In genomic region chr11:116693206-116694016, GRCh38 we compare ENCODE assay signal across 19 cellular contexts.
DNase-seq lines count a peak whose midpoint lies in the region; TF ChIP-seq lines count a peak whose summit lies in the region.
"Had no signal": no experiment of that assay in that cellular context is flagged by ENCODE, and none has a peak within 500 bp of the region (broad histone marks: within the 10 kb centered on the region; RNA-seq: fewer than 3 reads in every experiment).

No MANE protein-coding gene starts in this region.

- BruUV-seq in Calu3 (replicated peaks; lab: Mats Ljungman, UMichigan): no TSS peak

- CTCF ChIA-PET in Calu3 (lab: Charles Lee): no interaction called here

- peaks cover 52% of the 10 kb centered on the region for H3K27me3 Mint-ChIP-seq in Calu3 (ENCODE audit: unreplicated experiment)
- H3K27me3 Mint-ChIP-seq: activated CD8-positive, alpha-beta T cell treated with anti-CD3 and anti-CD28 coated beads for 36 hours; stimulated activated naive CD8-positive, alpha-beta T cell treated with anti-CD3 and anti-CD28 coated beads, Interleukin-15, amount 100 ng/mL, for 72 hours had no signal

- H3K9me3 Mint-ChIP-seq in Calu3 (ENCODE audit: low read depth, unreplicated experiment): no peaks in the 10 kb centered on the region
- H3K9me3 Mint-ChIP-seq: activated CD8-positive, alpha-beta T cell treated with anti-CD3 and anti-CD28 coated beads for 36 hours; GM23338; nephron progenitor cell; stimulated activated naive CD8-positive, alpha-beta T cell treated with anti-CD3 and anti-CD28 coated beads, Interleukin-15, amount 100 ng/mL, for 72 hours had no signal

- no peak overlapping the region for H3K27ac Mint-ChIP-seq in Calu3 (ENCODE audit: unreplicated experiment)
- H3K27ac Mint-ChIP-seq: activated CD8-positive, alpha-beta T cell treated with anti-CD3 and anti-CD28 coated beads for 36 hours; GM23338; nephron progenitor cell; stimulated activated naive CD8-positive, alpha-beta T cell treated with anti-CD3 and anti-CD28 coated beads, Interleukin-15, amount 100 ng/mL, for 72 hours had no signal

- DNase-seq in Calu3 (peak; percentile 39), RPMI8226 (peak; percentile 66), fibroblast of the aortic adventitia (ENCODE audit: low read depth) (peak; percentile 8), posterior vena cava (ENCODE audit: low spot score) (peak; percentile 56), HuH-7 (ENCODE audit: low spot score) (no peak), NCI-H2171 treated with DMSO at 0.1 percent for 48 hours (lab: John Stamatoyannopoulos, UW) (no peak)
- DNase-seq in activated effector memory CD4-positive, alpha-beta T cell treated with anti-CD3 and anti-CD28 coated beads, Interleukin-2, amount 50 U/mL, for 16 hours: no peak
- DNase-seq: activated CD8-positive, alpha-beta T cell treated with anti-CD3 and anti-CD28 coated beads for 36 hours; activated effector memory CD4-positive, alpha-beta T cell treated with Interleukin-2 at 50 U/mL for 16 hours; amygdala; GF-D8; NCI-H1417; NCI-H510A; nephron progenitor cell; OCI-M1; retina; stimulated activated naive CD8-positive, alpha-beta T cell treated with anti-CD3 and anti-CD28 coated beads, Interleukin-15, amount 100 ng/mL, for 72 hours; SW 1271 had no signal

- intact Hi-C loops in Calu3 (cut with micrococcal nuclease; ENCODE audit: unreplicated experiment): loop anchor here (5.0 kb wide), 2 partner anchors 186 to 1356 kb away; no protein-coding TSS in a partner anchor
- intact Hi-C loops in posterior vena cava (cut with DNase I): loop anchor here in 1 of 2 donors (10.0 kb wide), 1 partner anchor 1369 kb away; no protein-coding TSS in a partner anchor

- H3K36me3 Mint-ChIP-seq in Calu3 (ENCODE audit: insufficient read depth, unreplicated experiment): no peaks in the 10 kb centered on the region

- no peak overlapping the region for H3K4me3 ChIP-seq in fibroblast of the aortic adventitia (ENCODE audit: low read depth, low read length)
- H3K4me3 ChIP-seq: GM23338 had no signal

- H3K4me3 Mint-ChIP-seq in Calu3 (ENCODE audit: low read depth, unreplicated experiment): no peak overlapping the region
- H3K4me3 Mint-ChIP-seq: activated CD8-positive, alpha-beta T cell treated with anti-CD3 and anti-CD28 coated beads for 36 hours; GM23338; nephron progenitor cell; stimulated activated naive CD8-positive, alpha-beta T cell treated with anti-CD3 and anti-CD28 coated beads, Interleukin-15, amount 100 ng/mL, for 72 hours had no signal

- TF ChIP-seq CTCF in Calu3 (IDR thresholded peaks at IDR 0.05; ENCODE audit: unreplicated experiment) (no peak), fibroblast of the aortic adventitia (IDR thresholded peaks at IDR 0.05; ENCODE audit: insufficient read depth, low read length) (no peak)

- no peaks in the 10 kb centered on the region for H3K4me1 Mint-ChIP-seq in Calu3 (ENCODE audit: low read depth, unreplicated experiment)
- H3K4me1 Mint-ChIP-seq: stimulated activated naive CD8-positive, alpha-beta T cell treated with anti-CD3 and anti-CD28 coated beads, Interleukin-15, amount 100 ng/mL, for 72 hours had no signal

Comparison
In these comparisons a context has a peak if more than half of its experiments do, and no peak if none do; other contexts are left out.
1. DNase-seq: peak in Calu3 (single experiment), RPMI8226 (single experiment), fibroblast of the aortic adventitia (single experiment) and posterior vena cava (single experiment); none in HuH-7 (single experiment), NCI-H2171 treated with DMSO at 0.1 percent for 48 hours (single experiment) and activated effector memory CD4-positive, alpha-beta T cell treated with anti-CD3 and anti-CD28 coated beads, Interleukin-2, amount 50 U/mL, for 16 hours (single experiment).